Comparison of ENCODE assay signal across 21 cellular contexts in the genomic region with DNA sequence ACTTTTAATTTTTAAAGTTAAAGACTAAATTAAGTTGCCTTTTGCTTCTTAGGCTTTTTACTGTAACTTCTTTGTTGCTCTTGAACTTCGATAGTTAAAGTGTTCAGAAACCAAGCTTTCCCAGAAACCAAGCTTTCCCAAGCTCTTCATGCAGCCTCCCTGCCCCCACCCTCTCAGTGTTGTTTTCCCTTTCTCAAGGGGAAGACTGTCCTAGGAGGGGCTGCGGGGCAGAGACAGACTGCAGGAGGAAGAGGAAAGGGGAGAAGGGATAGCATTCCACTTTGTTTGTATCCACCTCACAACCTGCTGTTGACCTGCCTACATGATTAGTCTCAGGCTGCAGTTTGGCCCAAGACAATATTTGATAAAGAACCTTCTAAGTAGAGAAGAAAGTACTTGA. TPM values are rescaled to one million over a fixed set of nuclear protein-coding genes. Genes with fewer than 3 reads are reported as not detected.
DNase-seq lines count a peak whose midpoint lies in the region; TF ChIP-seq lines count a peak whose summit lies in the region.
"Had no signal": no experiment of that assay in that cellular context is flagged by ENCODE, and none has a peak within 500 bp of the region (broad histone marks: within the 10 kb centered on the region; RNA-seq: fewer than 3 reads in every experiment).

No MANE protein-coding gene starts in this region.

- H3K27me3 ChIP-seq in WERI-Rb-1 (ENCODE audit: insufficient read depth, low read depth, severe bottlenecking) = no peaks in the 10 kb centered on the region
- H3K27me3 ChIP-seq in thyroid gland = no peaks in the 10 kb centered on the region
- H3K27me3 ChIP-seq in BE2C = no peaks in the 10 kb centered on the region
- H3K27me3 ChIP-seq in transverse colon = no peaks in the 10 kb centered on the region
- H3K27me3 ChIP-seq: Peyer's patch, uterus had no signal

- H3K4me1 ChIP-seq in thyroid gland = peaks cover 10 to 28% of the 10 kb centered on the region in 2 donors
- H3K4me1 ChIP-seq in BE2C = no peaks in the 10 kb centered on the region
- H3K4me1 ChIP-seq in transverse colon = peaks cover 0 to 20% (median 7%) of the 10 kb centered on the region in 4 donors
- H3K4me1 ChIP-seq: Peyer's patch had no signal

- intact Hi-C loops in thyroid gland (cut with DNase I) (no loop called here), transverse colon (cut with DNase I; ENCODE audit: low total_unique reads) (no loop called here)

- 12 to 19% methylated on average over 2 of the region's 2 CpGs for WGBS in thyroid gland, 2 donors
- 48 to 79% methylated on average over 2 of the region's 2 CpGs for WGBS in transverse colon (ENCODE audit: low coverage in 1 of 2), 2 donors

- TF ChIP-seq CTCF in WERI-Rb-1 (IDR thresholded peaks at IDR 0.05; ENCODE audit: low read depth, low read length) (no peak), thyroid gland (IDR thresholded peaks at IDR 0.05) (no peak), BE2C (IDR thresholded peaks at IDR 0.05; ENCODE audit: low read depth, low read length) (no peak), transverse colon (IDR thresholded peaks at IDR 0.05) (no peak)

- H3K27ac ChIP-seq in WERI-Rb-1 = no peak overlapping the region
- peak overlapping the region; percentile 13 to 86 (median 79) for H3K27ac ChIP-seq in thyroid gland
- H3K27ac ChIP-seq in transverse colon = no peak overlapping the region
- H3K27ac ChIP-seq: 22Rv1, Peyer's patch, skin epidermis, uterus had no signal

- H3K9me3 ChIP-seq in WERI-Rb-1 (ENCODE audit: severe bottlenecking) (no peaks in the 10 kb centered on the region), thyroid gland (no peaks in the 10 kb centered on the region), BE2C (no peaks in the 10 kb centered on the region), transverse colon (no peaks in the 10 kb centered on the region)
- H3K9me3 ChIP-seq: Peyer's patch, uterus had no signal

- TF ChIP-seq EP300 in transverse colon (IDR thresholded peaks at IDR 0.05; ENCODE audit: low read depth) = no peak

- H3K36me3 ChIP-seq in WERI-Rb-1 (no peaks in the 10 kb centered on the region), thyroid gland (no peaks in the 10 kb centered on the region), BE2C (no peaks in the 10 kb centered on the region), transverse colon (no peaks in the 10 kb centered on the region)
- H3K36me3 ChIP-seq: Peyer's patch, uterus had no signal

- DNase-seq in DMS 273 (lab: John Stamatoyannopoulos, UW; ENCODE audit: unreplicated experiment) (peak; percentile 7), DMS 273 treated with DMSO at 0.1 percent for 48 hours (lab: John Stamatoyannopoulos, UW) (no peak), WERI-Rb-1 (peak; percentile 13), islet precursor cell (peak; percentile 89), thyroid gland (peak; percentile 55 to 62), GOT3 (lab: John Stamatoyannopoulos, UW) (no peak), BE2C (no peak), transverse colon (no peak)
- DNase-seq: activated B cell treated with CpG ODN at 0.5 μM for 24 hours; activated CD8-positive, alpha-beta T cell treated with anti-CD3 and anti-CD28 coated beads for 36 hours; activated T-cell treated with anti-CD3 and anti-CD28 coated beads, Interleukin-2, amount 50 U/mL, for 1 hour; AML-193; central memory CD4-positive, alpha-beta T cell; left cardiac atrium; NCI-H2107; NCI-H524; Peyer's patch; stimulated activated CD4-positive, alpha-beta T cell treated with anti-CD3 and anti-CD28 coated beads, Interleukin-4, amount 100 ng/mL, for 24 hours; uterus had no signal

- TF ChIP-seq POLR2A in thyroid gland (IDR thresholded peaks at IDR 0.05) = no peak
- TF ChIP-seq POLR2A in transverse colon (IDR thresholded peaks at IDR 0.05) = no peak

- in situ Hi-C loops in transverse colon (cut with MboI; ENCODE audit: low pct_ligation_motif_present in 1 of 4, low pct_unique_long_range_greater_than_20kb in 1 of 4, low sequenced_read_pairs in 3 of 4) = no loop called here

- H3K4me3 ChIP-seq in WERI-Rb-1 (ENCODE audit: low read depth, low read length) (no peak overlapping the region), thyroid gland (replicated peaks in 1 of 3) (no peak overlapping the region), BE2C (ENCODE audit: low read depth, low read length) (no peak overlapping the region), transverse colon (no peak overlapping the region)
- H3K4me3 ChIP-seq: Peyer's patch, skin epidermis, uterus had no signal

RNA-seq across cellular contexts. Expression of gene DIPK1A, which starts 39.0 kb away (rescaled TPM):
- 10 to 100 TPM; 11.7 to 17.5 (median 15.1) TPM for total RNA-seq in thyroid gland
- polyA plus RNA-seq in BE2C (2012; ENCODE audit: insufficient read depth, insufficient read length, low read depth) = 1.4 TPM
- 10 to 100 TPM in 2 of 4 donors, 1 to 10 TPM in 2; 6.0 to 17.9 (median 11.2) TPM for total RNA-seq in transverse colon

Comparison
In these comparisons a context has a peak if more than half of its experiments do, and no peak if none do; other contexts are left out.
1. DNase-seq: peak in DMS 273 (single experiment), WERI-Rb-1 (single experiment), islet precursor cell (single experiment) and thyroid gland (2 of 2); none in DMS 273 treated with DMSO at 0.1 percent for 48 hours (single experiment), GOT3 (single experiment), BE2C (single experiment) and transverse colon (single experiment).
2. H3K27ac ChIP-seq: peak in thyroid gland (3 of 3); none in WERI-Rb-1 (single experiment) and transverse colon (0 of 4).